Comparison of ENCODE assay signal across 37 cellular contexts in genomic region chr2:22579341-22579740, GRCh38.
"Had no signal": no experiment of that assay in that cellular context is flagged by ENCODE, and none has a peak within 500 bp of the region (broad histone marks: within the 10 kb centered on the region; RNA-seq: fewer than 3 reads in every experiment).

No MANE protein-coding gene starts in this region.

- H3K27ac Mint-ChIP-seq: activated CD4-positive, alpha-beta T cell treated with anti-CD3 and anti-CD28 coated beads, Interleukin-2, amount 10 ng/mL, durations not matched to agents 7 days and 5 days; activated CD8-positive, alpha-beta T cell treated with anti-CD3 and anti-CD28 coated beads, Interleukin-2, amount 10 ng/mL, durations not matched to agents 7 days and 5 days; activated naive CD4-positive, alpha-beta T cell treated with anti-CD3 and anti-CD28 coated beads for 36 hours; activated naive CD4-positive, alpha-beta T cell treated with anti-CD3 and anti-CD28 coated beads, Interleukin-2, amount 50 U/mL, for 72 hours; activated T-helper 1 cell treated with anti-CD3 and anti-CD28 coated beads, Interleukin-12 subunit alpha, Interleukin-12 subunit beta, Interleukin-2, Interleukin-4 antibody, amounts not matched to agents 30 ng/mL and 10 ng/mL and 1 ng/mL, durations not matched to agents 14 hours and 24 hours and 36 hours; IgD-negative memory B cell had no signal

- H3K27me3 Mint-ChIP-seq: activated CD4-positive, alpha-beta T cell treated with anti-CD3 and anti-CD28 coated beads, Interleukin-2, amount 10 ng/mL, durations not matched to agents 7 days and 5 days; IgD-negative memory B cell had no signal

- FAIRE-seq: astrocyte had no signal

- H3K4me1 Mint-ChIP-seq: activated CD4-positive, alpha-beta T cell treated with anti-CD3 and anti-CD28 coated beads, Interleukin-2, amount 10 ng/mL, durations not matched to agents 7 days and 5 days; IgD-negative memory B cell had no signal

- DNase-seq: activated CD4-positive, alpha-beta T cell treated with anti-CD3 and anti-CD28 coated beads, Interleukin-2, amount 10 ng/mL, durations not matched to agents 7 days and 5 days; activated CD4-positive, alpha-beta T cell treated with anti-CD3 and anti-CD28 coated beads, Interleukin-2, amount 50 U/mL, for 48 hours; activated CD8-positive, alpha-beta T cell treated with anti-CD3 and anti-CD28 coated beads, Interleukin-2, amount 10 ng/mL, durations not matched to agents 7 days and 5 days; activated gamma-delta T cell treated with Interleukin-2 at 50 U/mL for 16 hours; activated naive CD4-positive, alpha-beta T cell treated with anti-CD3 and anti-CD28 coated beads for 36 hours; activated T-cell treated with anti-CD3 and anti-CD28 coated beads for 4 hours; activated T-cell treated with anti-CD3 and anti-CD28 coated beads, Interleukin-2, amount 50 U/mL, for 4 hours; adrenal gland; body of pancreas; Karpas-422; KBM-7; MG63; MV-4-11; NCI-H1092; NCI-H1436 treated with DMSO at 0.1 percent for 48 hours; NCI-H1694 treated with DMSO at 0.1 percent for 48 hours; NCI-H2029 treated with DMSO at 0.1 percent for 48 hours; NCI-H2107; NCI-H2171; NCI-H2227 treated with DMSO at 0.1 percent for 48 hours; NCI-H446; NCI-H510A treated with DMSO at 0.1 percent for 48 hours; NCI-H526 treated with DMSO at 0.1 percent for 48 hours; NCI-H774; NK-92 treated with Interleukin-12 subunit alpha and Interleukin-12 subunit beta, amount 100 ng/mL, for 24 hours; PC-3; Peyer's patch; SIG-M5; SW 1271; T-helper 1 cell; T-helper 2 cell; T-helper 9 cell; WERI-Rb-1 had no signal

- H3K36me3 Mint-ChIP-seq: IgD-negative memory B cell had no signal

- H3K4me3 Mint-ChIP-seq: activated CD4-positive, alpha-beta T cell treated with anti-CD3 and anti-CD28 coated beads, Interleukin-2, amount 10 ng/mL, durations not matched to agents 7 days and 5 days; activated CD8-positive, alpha-beta T cell treated with anti-CD3 and anti-CD28 coated beads, Interleukin-2, amount 10 ng/mL, durations not matched to agents 7 days and 5 days; activated naive CD4-positive, alpha-beta T cell treated with anti-CD3 and anti-CD28 coated beads for 36 hours; activated T-cell treated with anti-CD3 and anti-CD28 coated beads, Interleukin-2, amount 50 U/mL, for 4 hours; activated T-helper 1 cell treated with anti-CD3 and anti-CD28 coated beads, Interleukin-12 subunit alpha, Interleukin-12 subunit beta, Interleukin-2, Interleukin-4 antibody, amounts not matched to agents 30 ng/mL and 10 ng/mL and 1 ng/mL, durations not matched to agents 14 hours and 24 hours and 36 hours; IgD-negative memory B cell had no signal
